Comparison of ENCODE assay signal across 9 cellular contexts in the genomic region with DNA sequence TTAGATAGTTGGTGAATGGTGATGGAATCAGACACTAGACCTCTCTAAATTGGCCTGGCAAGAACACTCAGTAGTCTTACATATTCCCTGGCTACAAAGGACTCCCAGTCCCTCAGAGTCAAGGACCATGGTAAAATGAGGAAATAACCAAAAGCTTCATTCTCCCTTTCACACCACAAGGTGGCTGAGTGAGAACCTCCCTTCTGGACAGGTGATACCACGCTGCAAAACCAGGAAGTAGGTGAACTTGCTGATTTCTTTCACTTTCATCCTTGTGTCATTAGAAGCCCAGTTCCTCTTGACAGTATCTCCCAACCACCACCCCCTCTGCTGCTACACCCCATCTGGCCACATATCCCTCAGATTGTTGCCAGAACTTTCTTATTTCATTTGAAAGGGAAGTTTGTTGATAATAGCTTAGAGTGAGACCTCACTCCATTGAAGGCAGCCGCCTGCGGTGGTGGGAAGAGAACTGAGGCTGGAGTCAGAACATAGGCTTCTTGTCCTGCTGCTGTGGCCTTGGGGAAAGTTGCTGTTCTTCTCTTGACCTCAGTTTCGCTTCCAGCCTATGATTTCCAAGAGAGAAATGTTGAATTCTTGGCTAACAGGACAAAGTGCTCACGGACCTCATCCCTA.
A peak's percentile ranks its signal among the peaks of the same experiment; 100 is the strongest.
DNase-seq lines count a peak whose midpoint lies in the region; ATAC-seq and TF ChIP-seq lines count a peak whose summit lies in the region.
"Had no signal": no experiment of that assay in that cellular context is flagged by ENCODE, and none has a peak within 500 bp of the region (broad histone marks: within the 10 kb centered on the region; RNA-seq: fewer than 3 reads in every experiment).

No MANE protein-coding gene starts in this region.

- H3K9me3 Mint-ChIP-seq in activated CD8-positive, alpha-beta T cell treated with anti-CD3 and anti-CD28 coated beads, Interleukin-2, amount 10 ng/mL, durations not matched to agents 7 days and 5 days (ENCODE audit: insufficient read depth): no peaks in the 10 kb centered on the region

- H3K27me3 ChIP-seq in psoas muscle (ENCODE audit: insufficient read depth in 3 of 3, low read length in 2 of 3) (no peaks in the 10 kb centered on the region), right atrium auricular region (no peaks in the 10 kb centered on the region)

- H3K4me3 Mint-ChIP-seq in activated CD8-positive, alpha-beta T cell treated with anti-CD3 and anti-CD28 coated beads, Interleukin-2, amount 10 ng/mL, durations not matched to agents 7 days and 5 days: peak overlapping the region; percentile 26

- ATAC-seq in GM19438 (IDR thresholded peaks at IDR 0.05; ENCODE audit: low read depth, unreplicated experiment) (peak; percentile 74), HG03342 (IDR thresholded peaks at IDR 0.05; ENCODE audit: unreplicated experiment) (peak; percentile 84), psoas muscle (no peak)
- ATAC-seq in activated CD8-positive, alpha-beta T cell treated with anti-CD3 and anti-CD28 coated beads, Interleukin-2, amount 10 ng/mL, durations not matched to agents 7 days and 5 days: peak; percentile 85

- H3K27ac ChIP-seq in psoas muscle (no peak overlapping the region), right atrium auricular region (no peak overlapping the region)
- H3K27ac ChIP-seq: epithelial cell of prostate had no signal

- POLR2A ChIA-PET in activated CD8-positive, alpha-beta T cell treated with anti-CD3 and anti-CD28 coated beads, Interleukin-2, amount 10 ng/mL, durations not matched to agents 7 days and 5 days (lab: Charles Lee): no interaction called here

- 60 to 65% (median 64%) methylated on average over 5 of the region's 5 CpGs for WGBS in psoas muscle, 3 donors

- intact Hi-C loops in psoas muscle (cut with DNase I): no loop called here

- H3K4me1 Mint-ChIP-seq in activated CD8-positive, alpha-beta T cell treated with anti-CD3 and anti-CD28 coated beads, Interleukin-2, amount 10 ng/mL, durations not matched to agents 7 days and 5 days (ENCODE audit: low read depth): peaks cover 57% of the 10 kb centered on the region

- DNase-seq in activated CD8-positive, alpha-beta T cell treated with anti-CD3 and anti-CD28 coated beads, Interleukin-2, amount 10 ng/mL, durations not matched to agents 7 days and 5 days: peak; percentile 66
- DNase-seq in psoas muscle (no peak), NCI-H146 treated with DMSO at 0.1 percent for 48 hours (lab: John Stamatoyannopoulos, UW; ENCODE audit: unreplicated experiment) (no peak), right atrium auricular region (ENCODE audit: low spot score) (no peak), OCI-M2 (lab: John Stamatoyannopoulos, UW; ENCODE audit: unreplicated experiment) (no peak)

- CTCF ChIA-PET in activated CD8-positive, alpha-beta T cell treated with anti-CD3 and anti-CD28 coated beads, Interleukin-2, amount 10 ng/mL, durations not matched to agents 7 days and 5 days (lab: Charles Lee): interaction anchor here (0.8 to 2.2 kb wide), 6 partner anchors 8 to 397 kb away, joined by 3 to 11 read pairs (median 5); no protein-coding TSS in a partner anchor

- H3K27me3 Mint-ChIP-seq in activated CD8-positive, alpha-beta T cell treated with anti-CD3 and anti-CD28 coated beads, Interleukin-2, amount 10 ng/mL, durations not matched to agents 7 days and 5 days (ENCODE audit: low read depth): peaks cover 12% of the 10 kb centered on the region

- H3K36me3 Mint-ChIP-seq in activated CD8-positive, alpha-beta T cell treated with anti-CD3 and anti-CD28 coated beads, Interleukin-2, amount 10 ng/mL, durations not matched to agents 7 days and 5 days (ENCODE audit: low read depth): peaks cover 2% of the 10 kb centered on the region

- H3K27ac Mint-ChIP-seq in activated CD8-positive, alpha-beta T cell treated with anti-CD3 and anti-CD28 coated beads, Interleukin-2, amount 10 ng/mL, durations not matched to agents 7 days and 5 days: peak overlapping the region; percentile 75

- H3K4me3 ChIP-seq in psoas muscle (no peak overlapping the region), right atrium auricular region (no peak overlapping the region)

- H3K9me3 ChIP-seq in psoas muscle (no peaks in the 10 kb centered on the region), right atrium auricular region (no peaks in the 10 kb centered on the region)

- peak; percentile 65 for TF ChIP-seq CTCF in GM12873 (IDR thresholded peaks at IDR 0.05; ENCODE audit: insufficient read depth, low read depth, low read length, missing control alignments)
- no peak for TF ChIP-seq CTCF in psoas muscle (IDR thresholded peaks at IDR 0.05)
- no peak for TF ChIP-seq CTCF in right atrium auricular region (IDR thresholded peaks at IDR 0.05)

- no peaks in the 10 kb centered on the region for H3K4me1 ChIP-seq in psoas muscle
- H3K4me1 ChIP-seq in right atrium auricular region: no peaks in the 10 kb centered on the region

- H3K36me3 ChIP-seq in psoas muscle (ENCODE audit: insufficient read depth in 1 of 2, low read depth in 1 of 2): no peaks in the 10 kb centered on the region
- H3K36me3 ChIP-seq in right atrium auricular region: no peaks in the 10 kb centered on the region

Comparison
In these comparisons a context has a peak if more than half of its experiments do, and no peak if none do; other contexts are left out.
1. ATAC-seq: peak in GM19438 (single experiment), HG03342 (single experiment) and activated CD8-positive, alpha-beta T cell treated with anti-CD3 and anti-CD28 coated beads, Interleukin-2, amount 10 ng/mL, durations not matched to agents 7 days and 5 days (single experiment); none in psoas muscle (0 of 4).